22 cellular contexts compared by ENCODE assay signal in genomic region chr10:102507521-102507920, GRCh38. TPM values are rescaled to one million over a fixed set of nuclear protein-coding genes. Genes with fewer than 3 reads are reported as not detected.
"Had no signal": no experiment of that assay in that cellular context is flagged by ENCODE, and none has a peak within 500 bp of the region (broad histone marks: within the 10 kb centered on the region; RNA-seq: fewer than 3 reads in every experiment).

No MANE protein-coding gene starts in this region.

- H3K27me3 Mint-ChIP-seq: activated CD4-positive, alpha-beta T cell treated with anti-CD3 and anti-CD28 coated beads, Interleukin-2, amount 10 ng/mL, durations not matched to agents 24 days and 14 days; activated naive CD4-positive, alpha-beta T cell treated with anti-CD3 and anti-CD28 coated beads, Interleukin-2, amount 50 U/mL, for 24 hours; stimulated activated naive CD8-positive, alpha-beta T cell treated with anti-CD3 and anti-CD28 coated beads, Interleukin-15, Interleukin-2, amounts not matched to agents 100 ng/mL and 50 ng/mL, for 24 hours had no signal

- DNase-seq: activated CD4-positive, alpha-beta T cell treated with anti-CD3 and anti-CD28 coated beads, Interleukin-2, amount 10 ng/mL, durations not matched to agents 24 days and 14 days; activated CD4-positive, CD25-positive, alpha-beta regulatory T cell; activated CD8-positive, alpha-beta memory T cell treated with anti-CD3 and anti-CD28 coated beads, Interleukin-2, amount 50 U/mL, for 4 hours; activated CD8-positive, alpha-beta T cell treated with anti-CD3 and anti-CD28 coated beads, Interleukin-2, amount 10 ng/mL, durations not matched to agents 7 days and 5 days; activated effector memory CD4-positive, alpha-beta T cell treated with anti-CD3 and anti-CD28 coated beads, Interleukin-2, amount 50 U/mL, for 16 hours; activated T-cell treated with anti-CD3 and anti-CD28 coated beads, Interleukin-2, amount 50 U/mL, for 48 hours; central memory CD4-positive, alpha-beta T cell; effector CD4-positive, alpha-beta T cell; foreskin fibroblast; left cardiac atrium; midbrain; stimulated activated CD4-positive, alpha-beta T cell treated with anti-CD3 and anti-CD28 coated beads, Interleukin-4, amount 100 ng/mL, for 4 hours; stimulated activated CD8-positive, alpha-beta memory T cell treated with anti-CD3 and anti-CD28 coated beads, Interleukin-4, amount 100 ng/mL, for 48 hours had no signal

- H2AFZ ChIP-seq: parathyroid adenoma had no signal

- H3K9me3 ChIP-seq: suprapubic skin had no signal

- ATAC-seq: activated CD8-positive, alpha-beta T cell treated with anti-CD3 and anti-CD28 coated beads, Interleukin-2, amount 10 ng/mL, durations not matched to agents 7 days and 5 days; left cardiac atrium had no signal

- H3K27me3 ChIP-seq: suprapubic skin had no signal

- H3K27ac Mint-ChIP-seq: activated CD8-positive, alpha-beta T cell treated with anti-CD3 and anti-CD28 coated beads, Interleukin-2, amount 10 ng/mL, durations not matched to agents 7 days and 5 days; activated naive CD4-positive, alpha-beta T cell treated with anti-CD3 and anti-CD28 coated beads, Interleukin-2, amount 50 U/mL, for 24 hours; T-helper 1 cell treated with Interleukin-12 subunit alpha and Interleukin-12 subunit beta and Interleukin-4 antibody, amounts not matched to agents 30 μg/mL and 1 μg/mL, for 36 hours had no signal

- H3K4me3 ChIP-seq: coronary artery, lung, skin epidermis, suprapubic skin had no signal

- H3K4me3 Mint-ChIP-seq: activated CD4-positive, alpha-beta T cell treated with anti-CD3 and anti-CD28 coated beads, Interleukin-2, amount 10 ng/mL, durations not matched to agents 24 days and 14 days; activated CD8-positive, alpha-beta T cell treated with anti-CD3 and anti-CD28 coated beads, Interleukin-2, amount 10 ng/mL, durations not matched to agents 7 days and 5 days; activated naive CD4-positive, alpha-beta T cell treated with anti-CD3 and anti-CD28 coated beads, Interleukin-2, amount 50 U/mL, for 24 hours; stimulated activated naive CD8-positive, alpha-beta T cell treated with anti-CD3 and anti-CD28 coated beads, Interleukin-15, Interleukin-2, amounts not matched to agents 100 ng/mL and 50 ng/mL, for 24 hours; T-helper 1 cell treated with Interleukin-12 subunit alpha and Interleukin-12 subunit beta and Interleukin-4 antibody, amounts not matched to agents 30 μg/mL and 1 μg/mL, for 36 hours had no signal

- H3K9ac ChIP-seq: parathyroid adenoma had no signal

- H3K27ac ChIP-seq: parathyroid adenoma, suprapubic skin had no signal

- H3K36me3 Mint-ChIP-seq: activated naive CD4-positive, alpha-beta T cell treated with anti-CD3 and anti-CD28 coated beads, Interleukin-2, amount 50 U/mL, for 24 hours had no signal

- H3K9me3 Mint-ChIP-seq: activated CD4-positive, alpha-beta T cell treated with anti-CD3 and anti-CD28 coated beads, Interleukin-2, amount 10 ng/mL, durations not matched to agents 24 days and 14 days; activated naive CD4-positive, alpha-beta T cell treated with anti-CD3 and anti-CD28 coated beads, Interleukin-2, amount 50 U/mL, for 24 hours; stimulated activated naive CD8-positive, alpha-beta T cell treated with anti-CD3 and anti-CD28 coated beads, Interleukin-15, Interleukin-2, amounts not matched to agents 100 ng/mL and 50 ng/mL, for 24 hours; T-helper 1 cell treated with Interleukin-12 subunit alpha and Interleukin-12 subunit beta and Interleukin-4 antibody, amounts not matched to agents 30 μg/mL and 1 μg/mL, for 36 hours had no signal

RNA-seq across cellular contexts. Expression of gene C10orf95, which starts 56.2 kb away (rescaled TPM):
- total RNA-seq: left cardiac atrium, myocyte had no signal
